18 cellular contexts compared by ENCODE assay signal in genomic region chr15:92494791-92495190, GRCh38.
"Had no signal": no experiment of that assay in that cellular context is flagged by ENCODE, and none has a peak within 500 bp of the region (broad histone marks: within the 10 kb centered on the region; RNA-seq: fewer than 3 reads in every experiment).

No MANE protein-coding gene starts in this region.

- DNase-seq: activated CD4-positive, alpha-beta T cell treated with anti-CD3 and anti-CD28 coated beads for 48 hours; activated CD4-positive, alpha-beta T cell treated with anti-CD3 and anti-CD28 coated beads, Interleukin-2, amount 50 U/mL, for 4 hours; activated CD4-positive, CD25-positive, alpha-beta regulatory T cell treated with anti-CD3 and anti-CD28 coated beads, Interleukin-2, amount 50 U/mL, for 72 hours; activated CD8-positive, alpha-beta memory T cell treated with anti-CD3 and anti-CD28 coated beads, Interleukin-2, amount 50 U/mL, for 48 hours; activated CD8-positive, alpha-beta T cell treated with anti-CD3 and anti-CD28 coated beads, Interleukin-2, amount 10 ng/mL, durations not matched to agents 7 days and 5 days; activated T-cell treated with anti-CD3 and anti-CD28 coated beads, Interleukin-2, amount 50 U/mL, for 1 hour; aorta; brain microvascular endothelial cell; Kasumi-1; KBM-7; NCI-H1048; NCI-H1930; NCI-H2171; PC-3; SHP77 treated with DMSO at 0.1 percent for 48 hours had no signal

- H3K36me3 Mint-ChIP-seq: activated naive CD4-positive, alpha-beta T cell treated with anti-CD3 and anti-CD28 coated beads, Interleukin-2, amount 50 U/mL, for 24 hours had no signal

- H3K4me1 Mint-ChIP-seq: activated naive CD4-positive, alpha-beta T cell treated with anti-CD3 and anti-CD28 coated beads, Interleukin-2, amount 50 U/mL, for 24 hours had no signal

- H3K27ac Mint-ChIP-seq: activated CD8-positive, alpha-beta T cell treated with anti-CD3 and anti-CD28 coated beads, Interleukin-2, amount 10 ng/mL, durations not matched to agents 7 days and 5 days; activated naive CD4-positive, alpha-beta T cell treated with anti-CD3 and anti-CD28 coated beads, Interleukin-2, amount 50 U/mL, for 24 hours; T-helper 1 cell treated with Interleukin-12 subunit alpha and Interleukin-12 subunit beta and Interleukin-4 antibody, amounts not matched to agents 30 μg/mL and 1 μg/mL, for 36 hours had no signal

- ATAC-seq: activated CD8-positive, alpha-beta T cell treated with anti-CD3 and anti-CD28 coated beads, Interleukin-2, amount 10 ng/mL, durations not matched to agents 7 days and 5 days; PC-3 had no signal

- H3K4me3 ChIP-seq: cardiac muscle cell had no signal

- H3K27ac ChIP-seq: brain microvascular endothelial cell, cardiac muscle cell had no signal

- H3K36me3 ChIP-seq: brain microvascular endothelial cell, cardiac muscle cell had no signal

- H3K4me3 Mint-ChIP-seq: activated CD8-positive, alpha-beta T cell treated with anti-CD3 and anti-CD28 coated beads, Interleukin-2, amount 10 ng/mL, durations not matched to agents 7 days and 5 days; activated naive CD4-positive, alpha-beta T cell treated with anti-CD3 and anti-CD28 coated beads, Interleukin-2, amount 50 U/mL, for 24 hours; T-helper 1 cell treated with Interleukin-12 subunit alpha and Interleukin-12 subunit beta and Interleukin-4 antibody, amounts not matched to agents 30 μg/mL and 1 μg/mL, for 36 hours had no signal

- H3K27me3 ChIP-seq: cardiac muscle cell had no signal
